ENCODE assay signal across 8 cellular contexts in the genomic region with DNA sequence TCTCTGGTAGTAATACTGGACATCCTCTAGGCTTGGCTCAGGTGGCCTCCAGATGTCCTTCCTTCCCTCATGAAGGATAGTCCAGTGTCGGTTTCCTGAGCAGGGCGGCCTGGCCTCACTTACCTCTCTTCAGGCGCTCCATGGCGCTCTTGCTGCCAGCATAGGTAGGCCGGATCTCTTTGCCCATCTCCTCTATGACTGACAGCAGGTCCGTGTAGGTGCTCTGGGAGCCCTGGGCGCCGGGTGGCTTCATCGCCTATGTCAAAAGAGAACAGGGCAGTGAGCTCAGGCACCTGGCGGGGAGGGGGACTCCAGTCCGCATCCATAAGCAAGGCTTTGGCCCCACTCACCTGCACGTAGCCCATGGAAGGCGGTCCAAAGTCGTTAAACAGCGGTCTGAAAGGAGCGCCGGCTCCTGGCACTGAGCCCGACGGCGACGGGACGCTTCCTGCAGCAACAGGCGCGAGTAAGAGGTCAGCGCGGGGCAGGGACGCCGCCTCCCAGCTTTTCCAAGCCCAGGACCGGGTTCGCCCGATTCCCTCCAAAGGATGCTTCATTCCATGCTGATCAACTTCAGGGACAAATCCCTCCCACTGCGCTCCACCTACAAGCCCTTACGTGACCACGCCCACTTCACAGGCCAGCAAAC. TPM values are rescaled to one million over a fixed set of nuclear protein-coding genes. Genes with fewer than 3 reads are reported as not detected.
DNase-seq lines count a peak whose midpoint lies in the region; ATAC-seq and TF ChIP-seq lines count a peak whose summit lies in the region.

No MANE protein-coding gene starts in this region.

- H3K4me1 ChIP-seq in GM23248 (ENCODE audit: insufficient read depth): peaks cover 13% of the 10 kb centered on the region
- peaks cover 40% of the 10 kb centered on the region for H3K4me1 ChIP-seq in mucosa of stomach (ENCODE audit: control insufficient read depth, insufficient read depth, low read length)
- H3K4me1 ChIP-seq in vagina: peaks cover 38% of the 10 kb centered on the region

- H3K27me3 Mint-ChIP-seq in endothelial cell (ENCODE audit: unreplicated experiment): peaks cover 11% of the 10 kb centered on the region

- H4K20me1 ChIP-seq in GM23248 (ENCODE audit: insufficient read depth): no peaks in the 10 kb centered on the region

- WGBS in GM23248 (ENCODE audit: low coverage in 1 of 2, low lambda C conversion rate in 2 of 2, missing lambda C conversion rate in 2 of 2), 2 experiments: 43 to 47% methylated on average over 29 to 34 of the region's 34 CpGs

- intact Hi-C loops in vagina (cut with DNase I): loop anchor here (5.0 to 10.0 kb wide), 2 partner anchors 80 to 153 kb away; partner anchors contain the start of gene POLD4

- H3K27me3 ChIP-seq in AG04450 (ENCODE audit: control insufficient read depth, insufficient read depth, low read length) (no peaks in the 10 kb centered on the region), GM23248 (replicated peaks; ENCODE audit: insufficient read depth) (peaks cover 10% of the 10 kb centered on the region; the same call in 1 of the 2 replicates), mucosa of stomach (ENCODE audit: control insufficient read depth, insufficient read depth, low read length) (no peaks in the 10 kb centered on the region), vagina (no peaks in the 10 kb centered on the region)

- peak overlapping the region; percentile 61 for H3K27ac ChIP-seq in AG04450 (ENCODE audit: low read depth, low read length)
- peak overlapping the region; percentile 92 for H3K27ac ChIP-seq in GM23248
- H3K27ac ChIP-seq in vagina: peak overlapping the region; percentile 94

- TF ChIP-seq CTCF in AG04450 (IDR thresholded peaks at IDR 0.05; ENCODE audit: low read depth, low read length) (no peak), endothelial cell (IDR thresholded peaks at IDR 0.05; ENCODE audit: unreplicated experiment) (no peak), vagina (IDR thresholded peaks at IDR 0.05) (no peak)

- peaks cover 21% of the 10 kb centered on the region for H3K4me1 Mint-ChIP-seq in endothelial cell (ENCODE audit: unreplicated experiment)

- H3K4me3 Mint-ChIP-seq in endothelial cell (ENCODE audit: unreplicated experiment): peak overlapping the region; percentile 85

- peaks cover 14% of the 10 kb centered on the region; the same call in 1 of the 2 replicates for H3F3A ChIP-seq in GM23248 (ENCODE audit: insufficient read depth)

- peaks cover 5% of the 10 kb centered on the region for H3K36me3 Mint-ChIP-seq in endothelial cell (ENCODE audit: low read depth, unreplicated experiment)

- H3K36me3 ChIP-seq in GM23248 (ENCODE audit: low read depth) (no peaks in the 10 kb centered on the region), mucosa of stomach (ENCODE audit: control insufficient read depth, insufficient read depth, low read length) (no peaks in the 10 kb centered on the region), vagina (no peaks in the 10 kb centered on the region)

- POLR2A ChIA-PET in AG04450 (lab: Yijun Ruan, JAX): no interaction called here

- H3K9me3 ChIP-seq in AG04450 (ENCODE audit: control insufficient read depth, insufficient read depth, low read length) (no peaks in the 10 kb centered on the region; the same call in 1 of the 2 replicates), GM23248 (ENCODE audit: low read depth) (no peaks in the 10 kb centered on the region), mucosa of stomach (ENCODE audit: control insufficient read depth, low read length) (no peaks in the 10 kb centered on the region), vagina (no peaks in the 10 kb centered on the region)

- no peaks in the 10 kb centered on the region for H3K9me2 ChIP-seq in GM23248 (ENCODE audit: insufficient read depth)

- no peaks in the 10 kb centered on the region for H3K9me3 Mint-ChIP-seq in endothelial cell (ENCODE audit: unreplicated experiment)

- peak overlapping the region; percentile 66 for H3K4me2 ChIP-seq in GM23248 (ENCODE audit: unreplicated experiment)

- peak; percentile 29 for DNase-seq in AG04450 (ENCODE audit: low read depth, low spot score)
- peak; percentile 81 for DNase-seq in GM23248
- DNase-seq in SK-MEL-5 (ENCODE audit: low read depth, low spot score): peak; percentile 78
- DNase-seq in endothelial cell (ENCODE audit: low spot score): no peak
- no peak for DNase-seq in vagina (ENCODE audit: extremely low spot score in 2 of 2)
- no peak for DNase-seq in UCSD-AML1 (lab: John Stamatoyannopoulos, UW; ENCODE audit: unreplicated experiment)

- H3K4me3 ChIP-seq in AG04450 (ENCODE audit: low read depth, low read length) (peak overlapping the region; percentile 74), GM23248 (peak overlapping the region; percentile 79), mucosa of stomach (ENCODE audit: low read length) (peak overlapping the region; percentile 69), vagina (peak overlapping the region; percentile 65 to 89)

- H3K27ac Mint-ChIP-seq in endothelial cell (ENCODE audit: unreplicated experiment): no peak overlapping the region

- H3K9ac ChIP-seq in GM23248 (peak overlapping the region; percentile 90), mucosa of stomach (ENCODE audit: low read length) (peak overlapping the region; percentile 87)

- peaks cover 12% of the 10 kb centered on the region; the same call in 1 of the 2 replicates for H3K79me2 ChIP-seq in GM23248 (ENCODE audit: insufficient read depth)

- CTCF ChIA-PET in AG04450 (lab: Charles Lee): interaction anchor here (1.0 kb wide), 1 partner anchor 105 kb away, joined by 3 read pairs; no protein-coding TSS in a partner anchor

- no peak for ATAC-seq in HG03039 (IDR thresholded peaks at IDR 0.05; ENCODE audit: unreplicated experiment)

- TF ChIP-seq POLR2A in vagina (IDR thresholded peaks at IDR 0.05): no peak

- in situ Hi-C loops in GM23248 (cut with MboI) (no loop called here), SK-MEL-5 (cut with HindIII; ENCODE audit: low pct_unique_long_range_greater_than_20kb, low sequenced_read_pairs) (no loop called here)

- peak overlapping the region; percentile 71 for H2AFZ ChIP-seq in GM23248

RNA-seq across cellular contexts. Expression of gene CDK2AP2, which starts 0.6 kb away (rescaled TPM):
- 11.7 and 17.2 TPM in 2 replicates for polyA plus RNA-seq in AG04450 (2011; rRNA removed)
- polyA minus RNA-seq in AG04450 (2011; rRNA and poly(A)+ RNA removed): 12.9 and 16.1 TPM in 2 replicates
- total RNA-seq in GM23248 (2014; rRNA removed; shearing (Covaris generic)): 20.5 and 29.6 TPM in 2 replicates
- 54.1 and 55.2 TPM in 2 replicates for polyA plus RNA-seq in GM23248 (2016; fragmentation: Nextera tagmentation; extraction: Ambion mirVana)
- total RNA-seq in SK-MEL-5 (2014; rRNA removed; shearing (Covaris generic)): 13.4 and 13.9 TPM in 2 replicates
- polyA plus RNA-seq in SK-MEL-5 (2015; cell fraction: cytosol; rRNA removed): 33.8 and 34.3 TPM in 2 replicates
- polyA plus RNA-seq in SK-MEL-5 (2015; cell fraction: nucleus; rRNA removed): 23.8 and 34.4 TPM in 2 replicates
- 27.8 TPM for total RNA-seq in endothelial cell (ENCODE audit: unreplicated experiment)
- total RNA-seq in vagina: 46.4 TPM

RNA-seq across cellular contexts. Expression of gene PITPNM1, which starts 2.2 kb away (rescaled TPM):
- polyA plus RNA-seq in AG04450 (2011; rRNA removed) (6.4 and 8.6 TPM in 2 replicates), GM23248 (2016; fragmentation: Nextera tagmentation; extraction: Ambion mirVana) (10.8 and 12.1 TPM in 2 replicates)
- 9.9 and 10.8 TPM in 2 replicates for polyA minus RNA-seq in AG04450 (2011; rRNA and poly(A)+ RNA removed)
- 30.7 and 31.2 TPM in 2 replicates for total RNA-seq in GM23248 (2014; rRNA removed; shearing (Covaris generic))
- total RNA-seq in SK-MEL-5 (2014; rRNA removed; shearing (Covaris generic)): 9.3 and 10.8 TPM in 2 replicates
- 18.1 and 20.2 TPM in 2 replicates for polyA plus RNA-seq in SK-MEL-5 (2015; cell fraction: cytosol; rRNA removed)
- 54.4 and 66.2 TPM in 2 replicates for polyA plus RNA-seq in SK-MEL-5 (2015; cell fraction: nucleus; rRNA removed)
- total RNA-seq in endothelial cell (ENCODE audit: unreplicated experiment) (11.5 TPM), vagina (21.9 TPM)

RNA-seq across cellular contexts. Expression of gene CABP2, which starts 15.9 kb away (rescaled TPM):
- polyA plus RNA-seq in AG04450 (2011; rRNA removed): not detected in 2 replicates
- not detected in 2 replicates for polyA minus RNA-seq in AG04450 (2011; rRNA and poly(A)+ RNA removed)
- total RNA-seq in GM23248 (2014; rRNA removed; shearing (Covaris generic)): not detected in 2 replicates
- polyA plus RNA-seq in GM23248 (2016; fragmentation: Nextera tagmentation; extraction: Ambion mirVana): not detected in 2 replicates
- not detected in 2 replicates for total RNA-seq in SK-MEL-5 (2014; rRNA removed; shearing (Covaris generic))
- polyA plus RNA-seq in SK-MEL-5 (2015; cell fraction: cytosol; rRNA removed): not detected in 2 replicates
- polyA plus RNA-seq in SK-MEL-5 (2015; cell fraction: nucleus; rRNA removed): not detected in 2 replicates
- total RNA-seq in endothelial cell (ENCODE audit: unreplicated experiment): not detected
- not detected for total RNA-seq in vagina

RNA-seq across cellular contexts. Expression of gene AIP, which starts 24.5 kb away (rescaled TPM):
- polyA plus RNA-seq in AG04450 (2011; rRNA removed) (55.3 and 75.7 TPM in 2 replicates), GM23248 (2016; fragmentation: Nextera tagmentation; extraction: Ambion mirVana) (56.1 and 57.3 TPM in 2 replicates)
- 40.0 and 51.4 TPM in 2 replicates for polyA minus RNA-seq in AG04450 (2011; rRNA and poly(A)+ RNA removed)
- 46.4 and 58.5 TPM in 2 replicates for total RNA-seq in GM23248 (2014; rRNA removed; shearing (Covaris generic))
- total RNA-seq in SK-MEL-5 (2014; rRNA removed; shearing (Covaris generic)): 42.5 and 48.0 TPM in 2 replicates
- 41.7 and 49.5 TPM in 2 replicates for polyA plus RNA-seq in SK-MEL-5 (2015; cell fraction: cytosol; rRNA removed)
- polyA plus RNA-seq in SK-MEL-5 (2015; cell fraction: nucleus; rRNA removed): 15.1 and 35.7 TPM in 2 replicates
- total RNA-seq in endothelial cell (ENCODE audit: unreplicated experiment) (32.9 TPM), vagina (82.7 TPM)

RNA-seq across cellular contexts. Expression of gene TMEM134, which starts 38.3 kb away (rescaled TPM):
- polyA plus RNA-seq in AG04450 (2011; rRNA removed): 14.7 and 22.5 TPM in 2 replicates
- polyA minus RNA-seq in AG04450 (2011; rRNA and poly(A)+ RNA removed): 2.7 and 4.6 TPM in 2 replicates
- total RNA-seq in GM23248 (2014; rRNA removed; shearing (Covaris generic)): 13.4 and 67.2 TPM in 2 replicates
- polyA plus RNA-seq in GM23248 (2016; fragmentation: Nextera tagmentation; extraction: Ambion mirVana): 99.3 and 103 TPM in 2 replicates
- 12.2 and 14.8 TPM in 2 replicates for total RNA-seq in SK-MEL-5 (2014; rRNA removed; shearing (Covaris generic))
- 69.8 and 71.8 TPM in 2 replicates for polyA plus RNA-seq in SK-MEL-5 (2015; cell fraction: cytosol; rRNA removed)
- polyA plus RNA-seq in SK-MEL-5 (2015; cell fraction: nucleus; rRNA removed): 55.5 and 81.7 TPM in 2 replicates
- 47.4 TPM for total RNA-seq in endothelial cell (ENCODE audit: unreplicated experiment)
- total RNA-seq in vagina: 88.6 TPM

Comparison
In these comparisons a context has a peak if more than half of its experiments do, and no peak if none do; other contexts are left out.
1. DNase-seq: peak in AG04450 (single experiment), GM23248 (single experiment) and SK-MEL-5 (single experiment); none in endothelial cell (single experiment), vagina (0 of 2) and UCSD-AML1 (single experiment).
2. Peak in every context shown above with its lines, with median percentiles within 50 percentile points of each other: H3K27ac ChIP-seq and H3K4me3 ChIP-seq.